Comparison of ENCODE assay signal across 1 cellular context in the genomic region with DNA sequence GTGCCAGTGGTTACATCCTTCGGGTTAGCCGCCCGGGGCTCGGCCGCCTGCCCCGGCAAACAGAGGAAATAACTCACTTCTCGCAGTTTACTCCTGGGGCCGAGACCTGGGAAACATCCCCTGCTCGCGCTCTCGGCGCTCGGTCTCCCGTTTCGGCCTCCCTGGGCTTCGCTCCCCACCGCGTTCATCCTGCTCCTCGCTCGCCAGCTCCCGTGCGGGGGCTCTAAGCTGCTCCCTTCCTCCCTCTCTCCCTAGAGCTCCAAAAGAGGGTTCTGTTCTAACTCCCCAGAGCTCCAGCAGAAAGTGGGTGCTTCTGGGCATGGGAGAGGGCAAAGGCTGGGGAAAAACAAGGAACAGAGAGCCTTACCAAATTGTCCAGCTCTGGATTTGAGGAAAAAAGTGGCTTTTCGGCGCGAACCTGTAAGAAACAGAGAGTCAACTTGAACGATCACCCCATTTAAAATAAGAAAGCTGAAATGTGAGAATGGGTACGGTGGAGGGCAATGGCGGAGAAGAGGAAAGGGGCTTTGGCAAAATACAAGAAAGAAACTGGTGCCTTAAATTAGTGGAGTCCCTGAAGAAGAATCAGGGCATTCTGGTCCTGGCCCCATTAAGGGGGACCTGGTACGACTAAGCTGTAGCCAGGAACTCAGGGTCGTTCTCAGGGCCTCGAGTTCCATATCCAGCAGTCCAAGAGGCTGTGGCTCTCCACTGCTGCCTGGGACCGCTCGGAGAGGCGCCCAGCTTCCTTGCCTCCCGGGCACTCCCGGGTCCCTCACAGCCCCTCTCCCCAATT.
TF ChIP-seq lines count a peak whose summit lies in the region.

No MANE protein-coding gene starts in this region.

TF ChIP-seq in HepG2, 621 proteins besides CTCF, POLR2A, EP300 and RAD21:
- TF ChIP-seq, protein P1, sequence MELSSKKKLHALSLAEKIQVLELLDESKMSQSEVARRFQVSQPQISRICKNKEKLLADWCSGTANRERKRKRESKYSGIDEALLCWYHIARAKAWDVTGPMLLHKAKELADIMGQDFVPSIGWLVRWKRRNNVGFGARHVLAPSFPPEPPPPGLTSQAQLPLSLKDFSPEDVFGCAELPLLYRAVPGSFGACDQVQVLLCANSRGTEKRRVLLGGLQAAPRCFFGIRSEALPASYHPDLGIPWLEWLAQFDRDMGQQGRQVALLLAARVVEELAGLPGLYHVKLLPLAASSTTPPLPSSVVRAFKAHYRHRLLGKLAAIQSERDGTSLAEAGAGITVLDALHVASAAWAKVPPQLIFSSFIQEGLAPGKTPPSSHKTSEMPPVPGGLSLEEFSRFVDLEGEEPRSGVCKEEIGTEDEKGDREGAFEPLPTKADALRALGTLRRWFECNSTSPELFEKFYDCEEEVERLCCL (CRISPR knock-in tag; IDR thresholded peaks at IDR 0.05; ENCODE audit: borderline replicate concordance), result no peak
- TF ChIP-seq, protein P2, sequence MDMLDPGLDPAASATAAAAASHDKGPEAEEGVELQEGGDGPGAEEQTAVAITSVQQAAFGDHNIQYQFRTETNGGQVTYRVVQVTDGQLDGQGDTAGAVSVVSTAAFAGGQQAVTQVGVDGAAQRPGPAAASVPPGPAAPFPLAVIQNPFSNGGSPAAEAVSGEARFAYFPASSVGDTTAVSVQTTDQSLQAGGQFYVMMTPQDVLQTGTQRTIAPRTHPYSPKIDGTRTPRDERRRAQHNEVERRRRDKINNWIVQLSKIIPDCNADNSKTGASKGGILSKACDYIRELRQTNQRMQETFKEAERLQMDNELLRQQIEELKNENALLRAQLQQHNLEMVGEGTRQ (IDR thresholded peaks at IDR 0.05; ENCODE audit: low read depth, low read length), result no peak
- TF ChIP-seq, protein P2 (CRISPR knock-in tag; IDR thresholded peaks at IDR 0.05; ENCODE audit: borderline replicate concordance), result no peak
- no peak for TF ChIP-seq ZNF546 (CRISPR knock-in tag; conservative IDR thresholded peaks at IDR 0.05)
- TF ChIP-seq ZNF143 (CRISPR knock-in tag; IDR thresholded peaks at IDR 0.05), result no peak
- TF ChIP-seq ZMAT3 (CRISPR knock-in tag; conservative IDR thresholded peaks at IDR 0.05), result no peak
- TF ChIP-seq, protein P3, sequence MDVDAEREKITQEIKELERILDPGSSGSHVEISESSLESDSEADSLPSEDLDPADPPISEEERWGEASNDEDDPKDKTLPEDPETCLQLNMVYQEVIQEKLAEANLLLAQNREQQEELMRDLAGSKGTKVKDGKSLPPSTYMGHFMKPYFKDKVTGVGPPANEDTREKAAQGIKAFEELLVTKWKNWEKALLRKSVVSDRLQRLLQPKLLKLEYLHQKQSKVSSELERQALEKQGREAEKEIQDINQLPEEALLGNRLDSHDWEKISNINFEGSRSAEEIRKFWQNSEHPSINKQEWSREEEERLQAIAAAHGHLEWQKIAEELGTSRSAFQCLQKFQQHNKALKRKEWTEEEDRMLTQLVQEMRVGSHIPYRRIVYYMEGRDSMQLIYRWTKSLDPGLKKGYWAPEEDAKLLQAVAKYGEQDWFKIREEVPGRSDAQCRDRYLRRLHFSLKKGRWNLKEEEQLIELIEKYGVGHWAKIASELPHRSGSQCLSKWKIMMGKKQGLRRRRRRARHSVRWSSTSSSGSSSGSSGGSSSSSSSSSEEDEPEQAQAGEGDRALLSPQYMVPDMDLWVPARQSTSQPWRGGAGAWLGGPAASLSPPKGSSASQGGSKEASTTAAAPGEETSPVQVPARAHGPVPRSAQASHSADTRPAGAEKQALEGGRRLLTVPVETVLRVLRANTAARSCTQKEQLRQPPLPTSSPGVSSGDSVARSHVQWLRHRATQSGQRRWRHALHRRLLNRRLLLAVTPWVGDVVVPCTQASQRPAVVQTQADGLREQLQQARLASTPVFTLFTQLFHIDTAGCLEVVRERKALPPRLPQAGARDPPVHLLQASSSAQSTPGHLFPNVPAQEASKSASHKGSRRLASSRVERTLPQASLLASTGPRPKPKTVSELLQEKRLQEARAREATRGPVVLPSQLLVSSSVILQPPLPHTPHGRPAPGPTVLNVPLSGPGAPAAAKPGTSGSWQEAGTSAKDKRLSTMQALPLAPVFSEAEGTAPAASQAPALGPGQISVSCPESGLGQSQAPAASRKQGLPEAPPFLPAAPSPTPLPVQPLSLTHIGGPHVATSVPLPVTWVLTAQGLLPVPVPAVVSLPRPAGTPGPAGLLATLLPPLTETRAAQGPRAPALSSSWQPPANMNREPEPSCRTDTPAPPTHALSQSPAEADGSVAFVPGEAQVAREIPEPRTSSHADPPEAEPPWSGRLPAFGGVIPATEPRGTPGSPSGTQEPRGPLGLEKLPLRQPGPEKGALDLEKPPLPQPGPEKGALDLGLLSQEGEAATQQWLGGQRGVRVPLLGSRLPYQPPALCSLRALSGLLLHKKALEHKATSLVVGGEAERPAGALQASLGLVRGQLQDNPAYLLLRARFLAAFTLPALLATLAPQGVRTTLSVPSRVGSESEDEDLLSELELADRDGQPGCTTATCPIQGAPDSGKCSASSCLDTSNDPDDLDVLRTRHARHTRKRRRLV (CRISPR knock-in tag; IDR thresholded peaks at IDR 0.05), result no peak
- no peak for TF ChIP-seq TBX2 (CRISPR knock-in tag; IDR thresholded peaks at IDR 0.05; ENCODE audit: borderline replicate concordance)
- TF ChIP-seq SIX4 (CRISPR knock-in tag; IDR thresholded peaks at IDR 0.05), result no peak
- no peak for TF ChIP-seq ZNF75D (CRISPR knock-in tag; IDR thresholded peaks at IDR 0.05; ENCODE audit: borderline replicate concordance)
- TF ChIP-seq IKZF1 (IDR thresholded peaks at IDR 0.05), result no peak
- TF ChIP-seq ZNF547 (CRISPR knock-in tag; IDR thresholded peaks at IDR 0.05), result no peak
- TF ChIP-seq IRX3 (CRISPR knock-in tag; IDR thresholded peaks at IDR 0.05; ENCODE audit: borderline replicate concordance, low read depth), result no peak
- TF ChIP-seq ZNF557 (CRISPR knock-in tag; IDR thresholded peaks at IDR 0.05), result no peak
- TF ChIP-seq ZNF766 (CRISPR knock-in tag; IDR thresholded peaks at IDR 0.05; ENCODE audit: borderline replicate concordance), result no peak
- TF ChIP-seq ZNF451 (CRISPR knock-in tag; IDR thresholded peaks at IDR 0.05), result no peak
- TF ChIP-seq ZNF543 (CRISPR knock-in tag; IDR thresholded peaks at IDR 0.05), result no peak
- TF ChIP-seq NCOA2 (CRISPR knock-in tag; IDR thresholded peaks at IDR 0.05), result no peak
- TF ChIP-seq, protein P4, sequence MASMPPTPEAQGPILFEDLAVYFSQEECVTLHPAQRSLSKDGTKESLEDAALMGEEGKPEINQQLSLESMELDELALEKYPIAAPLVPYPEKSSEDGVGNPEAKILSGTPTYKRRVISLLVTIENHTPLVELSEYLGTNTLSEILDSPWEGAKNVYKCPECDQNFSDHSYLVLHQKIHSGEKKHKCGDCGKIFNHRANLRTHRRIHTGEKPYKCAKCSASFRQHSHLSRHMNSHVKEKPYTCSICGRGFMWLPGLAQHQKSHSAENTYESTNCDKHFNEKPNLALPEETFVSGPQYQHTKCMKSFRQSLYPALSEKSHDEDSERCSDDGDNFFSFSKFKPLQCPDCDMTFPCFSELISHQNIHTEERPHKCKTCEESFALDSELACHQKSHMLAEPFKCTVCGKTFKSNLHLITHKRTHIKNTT (CRISPR knock-in tag; IDR thresholded peaks at IDR 0.05), result no peak
- TF ChIP-seq, protein P5, sequence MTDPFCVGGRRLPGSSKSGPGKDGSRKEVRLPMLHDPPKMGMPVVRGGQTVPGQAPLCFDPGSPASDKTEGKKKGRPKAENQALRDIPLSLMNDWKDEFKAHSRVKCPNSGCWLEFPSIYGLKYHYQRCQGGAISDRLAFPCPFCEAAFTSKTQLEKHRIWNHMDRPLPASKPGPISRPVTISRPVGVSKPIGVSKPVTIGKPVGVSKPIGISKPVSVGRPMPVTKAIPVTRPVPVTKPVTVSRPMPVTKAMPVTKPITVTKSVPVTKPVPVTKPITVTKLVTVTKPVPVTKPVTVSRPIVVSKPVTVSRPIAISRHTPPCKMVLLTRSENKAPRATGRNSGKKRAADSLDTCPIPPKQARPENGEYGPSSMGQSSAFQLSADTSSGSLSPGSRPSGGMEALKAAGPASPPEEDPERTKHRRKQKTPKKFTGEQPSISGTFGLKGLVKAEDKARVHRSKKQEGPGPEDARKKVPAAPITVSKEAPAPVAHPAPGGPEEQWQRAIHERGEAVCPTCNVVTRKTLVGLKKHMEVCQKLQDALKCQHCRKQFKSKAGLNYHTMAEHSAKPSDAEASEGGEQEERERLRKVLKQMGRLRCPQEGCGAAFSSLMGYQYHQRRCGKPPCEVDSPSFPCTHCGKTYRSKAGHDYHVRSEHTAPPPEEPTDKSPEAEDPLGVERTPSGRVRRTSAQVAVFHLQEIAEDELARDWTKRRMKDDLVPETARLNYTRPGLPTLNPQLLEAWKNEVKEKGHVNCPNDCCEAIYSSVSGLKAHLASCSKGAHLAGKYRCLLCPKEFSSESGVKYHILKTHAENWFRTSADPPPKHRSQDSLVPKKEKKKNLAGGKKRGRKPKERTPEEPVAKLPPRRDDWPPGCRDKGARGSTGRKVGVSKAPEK (CRISPR knock-in tag; IDR thresholded peaks at IDR 0.05; ENCODE audit: borderline replicate concordance), result no peak
